11 cellular contexts compared by ENCODE assay signal in the genomic region with DNA sequence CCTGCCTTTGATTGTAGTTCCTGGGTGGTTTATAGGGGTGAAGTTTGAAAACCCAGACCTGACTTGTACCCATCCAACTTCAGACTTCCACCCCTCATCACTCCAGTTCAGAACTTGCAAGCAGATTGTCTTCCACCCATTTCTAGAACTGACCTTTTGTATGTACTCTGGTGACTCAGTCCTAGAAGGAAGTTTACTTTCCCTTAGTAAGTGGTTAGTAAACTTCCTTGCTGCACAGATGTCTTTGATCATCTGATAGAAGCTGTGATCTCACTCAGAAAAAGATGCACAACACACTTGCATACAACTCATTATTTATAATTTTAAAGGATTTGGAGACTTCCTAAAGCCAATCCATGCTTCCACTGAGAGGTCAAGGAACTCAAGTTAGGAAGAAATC.
DNase-seq lines count a peak whose midpoint lies in the region; ATAC-seq, FAIRE-seq and TF ChIP-seq lines count a peak whose summit lies in the region.
"Had no signal": no experiment of that assay in that cellular context is flagged by ENCODE, and none has a peak within 500 bp of the region (broad histone marks: within the 10 kb centered on the region; RNA-seq: fewer than 3 reads in every experiment).

No MANE protein-coding gene starts in this region.

- DNase-seq in GM03348 (ENCODE audit: low spot score) (peak; percentile 63), M059J (ENCODE audit: low read depth) (peak; percentile 88), pancreas (no peak), NCI-H1105 treated with DMSO at 0.1 percent for 48 hours (lab: John Stamatoyannopoulos, UW) (no peak), NCI-H526 (lab: John Stamatoyannopoulos, UW) (no peak)
- DNase-seq in activated CD4-positive, alpha-beta T cell treated with anti-CD3 and anti-CD28 coated beads for 48 hours = no peak
- DNase-seq: NCI-H2029 treated with DMSO at 0.1 percent for 48 hours; stimulated activated CD4-positive, alpha-beta T cell treated with anti-CD3 and anti-CD28 coated beads, Interleukin-4, amount 100 ng/mL, for 24 hours; upper lobe of right lung had no signal

- H3K4me1 ChIP-seq in pancreas = no peaks in the 10 kb centered on the region
- H3K4me1 ChIP-seq: upper lobe of right lung had no signal

- no peaks in the 10 kb centered on the region for H3K9me3 ChIP-seq in pancreas
- H3K9me3 ChIP-seq: upper lobe of right lung had no signal

- intact Hi-C loops in pancreas (cut with DNase I) = no loop called here

- no peak overlapping the region for H3K4me3 ChIP-seq in pancreas
- H3K4me3 ChIP-seq: upper lobe of right lung had no signal

- peaks cover 0 to 3% (median 0%) of the 10 kb centered on the region in 4 donors for H3K27me3 ChIP-seq in pancreas
- H3K27me3 ChIP-seq: upper lobe of right lung had no signal

- TF ChIP-seq CTCF in pancreas (IDR thresholded peaks at IDR 0.05) = no peak

- H3K27ac ChIP-seq in pancreas = no peak overlapping the region
- H3K27ac ChIP-seq: upper lobe of right lung had no signal

- ATAC-seq in pancreas (peak in 3 of 4 donors; percentile 51 to 72 (median 62)), HG02981 (IDR thresholded peaks at IDR 0.05; ENCODE audit: unreplicated experiment) (no peak)
- ATAC-seq: upper lobe of right lung had no signal

- FAIRE-seq in colon (lab: Jason Lieb, UNC) = peak; percentile 24
- FAIRE-seq in pancreas (lab: Jason Lieb, UNC) = no peak

- H3K36me3 ChIP-seq in pancreas = no peaks in the 10 kb centered on the region
- H3K36me3 ChIP-seq: upper lobe of right lung had no signal

Comparison
In these comparisons a context has a peak if more than half of its experiments do, and no peak if none do; other contexts are left out.
1. DNase-seq: peak in GM03348 (single experiment) and M059J (single experiment); none in pancreas (0 of 6), activated CD4-positive, alpha-beta T cell treated with anti-CD3 and anti-CD28 coated beads for 48 hours (single experiment), NCI-H1105 treated with DMSO at 0.1 percent for 48 hours (single experiment) and NCI-H526 (0 of 2).